ENCODE assay signal across 1 cellular context in the genomic region with DNA sequence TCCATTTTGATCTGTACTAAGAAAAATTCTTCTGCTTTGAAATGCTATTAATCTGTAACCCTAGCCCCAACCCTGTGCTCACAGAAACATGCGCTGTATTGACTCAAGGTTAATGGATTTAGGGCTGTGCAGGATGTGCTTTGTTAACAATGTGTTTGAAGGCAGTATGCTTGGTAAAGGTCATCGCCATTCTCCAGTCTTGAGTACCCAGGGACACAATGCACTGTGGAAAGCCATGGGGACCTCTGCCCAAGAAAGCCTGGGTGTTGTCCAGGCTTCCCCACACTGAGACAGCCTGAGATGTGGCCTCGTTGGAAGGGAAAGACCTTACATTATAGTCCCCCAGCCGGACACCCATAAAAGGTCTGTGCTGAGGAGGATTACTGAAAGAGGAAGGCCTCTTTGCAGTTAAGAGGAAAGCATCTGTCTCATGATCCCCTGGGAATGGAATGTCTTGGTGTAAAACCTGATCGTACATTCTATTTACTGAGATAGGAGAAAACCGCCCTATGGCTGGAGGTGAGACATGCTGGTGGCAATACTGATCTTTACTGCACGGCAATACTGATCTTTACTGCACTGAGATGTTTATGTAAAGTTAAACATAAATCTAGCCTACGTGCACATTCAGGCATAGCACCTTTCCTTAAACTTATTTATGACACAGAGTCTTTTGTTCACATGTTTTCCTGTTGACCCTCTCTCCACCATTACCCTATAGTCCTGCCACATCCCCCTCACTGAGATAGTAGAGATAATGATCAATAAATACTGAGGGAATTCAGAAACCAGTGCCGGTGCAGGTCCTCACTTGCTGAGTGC.
A peak's percentile ranks its signal among the peaks of the same experiment; 100 is the strongest.
TF ChIP-seq lines count a peak whose summit lies in the region.

No MANE protein-coding gene starts in this region.

TF ChIP-seq in HepG2, 621 proteins besides CTCF, POLR2A, EP300 and RAD21 (continued from another document):
- TF ChIP-seq, protein P1, sequence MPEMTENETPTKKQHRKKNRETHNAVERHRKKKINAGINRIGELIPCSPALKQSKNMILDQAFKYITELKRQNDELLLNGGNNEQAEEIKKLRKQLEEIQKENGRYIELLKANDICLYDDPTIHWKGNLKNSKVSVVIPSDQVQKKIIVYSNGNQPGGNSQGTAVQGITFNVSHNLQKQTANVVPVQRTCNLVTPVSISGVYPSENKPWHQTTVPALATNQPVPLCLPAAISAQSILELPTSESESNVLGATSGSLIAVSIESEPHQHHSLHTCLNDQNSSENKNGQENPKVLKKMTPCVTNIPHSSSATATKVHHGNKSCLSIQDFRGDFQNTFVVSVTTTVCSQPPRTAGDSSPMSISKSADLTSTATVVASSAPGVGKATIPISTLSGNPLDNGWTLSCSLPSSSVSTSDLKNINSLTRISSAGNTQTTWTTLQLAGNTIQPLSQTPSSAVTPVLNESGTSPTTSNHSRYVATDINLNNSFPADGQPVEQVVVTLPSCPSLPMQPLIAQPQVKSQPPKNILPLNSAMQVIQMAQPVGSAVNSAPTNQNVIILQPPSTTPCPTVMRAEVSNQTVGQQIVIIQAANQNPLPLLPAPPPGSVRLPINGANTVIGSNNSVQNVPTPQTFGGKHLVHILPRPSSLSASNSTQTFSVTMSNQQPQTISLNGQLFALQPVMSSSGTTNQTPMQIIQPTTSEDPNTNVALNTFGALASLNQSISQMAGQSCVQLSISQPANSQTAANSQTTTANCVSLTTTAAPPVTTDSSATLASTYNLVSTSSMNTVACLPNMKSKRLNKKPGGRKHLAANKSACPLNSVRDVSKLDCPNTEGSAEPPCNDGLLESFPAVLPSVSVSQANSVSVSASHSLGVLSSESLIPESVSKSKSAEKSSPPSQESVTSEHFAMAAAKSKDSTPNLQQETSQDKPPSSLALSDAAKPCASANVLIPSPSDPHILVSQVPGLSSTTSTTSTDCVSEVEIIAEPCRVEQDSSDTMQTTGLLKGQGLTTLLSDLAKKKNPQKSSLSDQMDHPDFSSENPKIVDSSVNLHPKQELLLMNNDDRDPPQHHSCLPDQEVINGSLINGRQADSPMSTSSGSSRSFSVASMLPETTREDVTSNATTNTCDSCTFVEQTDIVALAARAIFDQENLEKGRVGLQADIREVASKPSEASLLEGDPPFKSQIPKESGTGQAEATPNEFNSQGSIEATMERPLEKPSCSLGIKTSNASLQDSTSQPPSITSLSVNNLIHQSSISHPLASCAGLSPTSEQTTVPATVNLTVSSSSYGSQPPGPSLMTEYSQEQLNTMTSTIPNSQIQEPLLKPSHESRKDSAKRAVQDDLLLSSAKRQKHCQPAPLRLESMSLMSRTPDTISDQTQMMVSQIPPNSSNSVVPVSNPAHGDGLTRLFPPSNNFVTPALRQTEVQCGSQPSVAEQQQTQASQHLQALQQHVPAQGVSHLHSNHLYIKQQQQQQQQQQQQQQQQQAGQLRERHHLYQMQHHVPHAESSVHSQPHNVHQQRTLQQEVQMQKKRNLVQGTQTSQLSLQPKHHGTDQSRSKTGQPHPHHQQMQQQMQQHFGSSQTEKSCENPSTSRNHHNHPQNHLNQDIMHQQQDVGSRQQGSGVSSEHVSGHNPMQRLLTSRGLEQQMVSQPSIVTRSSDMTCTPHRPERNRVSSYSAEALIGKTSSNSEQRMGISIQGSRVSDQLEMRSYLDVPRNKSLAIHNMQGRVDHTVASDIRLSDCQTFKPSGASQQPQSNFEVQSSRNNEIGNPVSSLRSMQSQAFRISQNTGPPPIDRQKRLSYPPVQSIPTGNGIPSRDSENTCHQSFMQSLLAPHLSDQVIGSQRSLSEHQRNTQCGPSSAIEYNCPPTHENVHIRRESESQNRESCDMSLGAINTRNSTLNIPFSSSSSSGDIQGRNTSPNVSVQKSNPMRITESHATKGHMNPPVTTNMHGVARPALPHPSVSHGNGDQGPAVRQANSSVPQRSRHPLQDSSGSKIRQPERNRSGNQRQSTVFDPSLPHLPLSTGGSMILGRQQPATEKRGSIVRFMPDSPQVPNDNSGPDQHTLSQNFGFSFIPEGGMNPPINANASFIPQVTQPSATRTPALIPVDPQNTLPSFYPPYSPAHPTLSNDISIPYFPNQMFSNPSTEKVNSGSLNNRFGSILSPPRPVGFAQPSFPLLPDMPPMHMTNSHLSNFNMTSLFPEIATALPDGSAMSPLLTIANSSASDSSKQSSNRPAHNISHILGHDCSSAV (CRISPR knock-in tag; IDR thresholded peaks at IDR 0.05; ENCODE audit: borderline replicate concordance): 0 out of 2 replicates have a peak, but pooled peaks have one; percentile 23
- TF ChIP-seq RXRA (CRISPR knock-in tag; IDR thresholded peaks at IDR 0.05) (peak; percentile 85; the same call in 1 of the 2 replicates), ZNF30 (CRISPR knock-in tag; IDR thresholded peaks at IDR 0.05) (no peak), POGZ (CRISPR knock-in tag; IDR thresholded peaks at IDR 0.05) (0 out of 2 replicates have a peak, but pooled peaks have one; percentile 25), MAZ (IDR thresholded peaks at IDR 0.05; ENCODE audit: borderline replicate concordance, low read depth, low read length) (no peak), MAZ (CRISPR knock-in tag; IDR thresholded peaks at IDR 0.05; ENCODE audit: low read depth) (peak; percentile 49; the same call in 1 of the 2 replicates), MED13 (CRISPR knock-in tag; IDR thresholded peaks at IDR 0.05) (0 out of 2 replicates have a peak, but pooled peaks have one; percentile 53)
- TF ChIP-seq, protein P2, sequence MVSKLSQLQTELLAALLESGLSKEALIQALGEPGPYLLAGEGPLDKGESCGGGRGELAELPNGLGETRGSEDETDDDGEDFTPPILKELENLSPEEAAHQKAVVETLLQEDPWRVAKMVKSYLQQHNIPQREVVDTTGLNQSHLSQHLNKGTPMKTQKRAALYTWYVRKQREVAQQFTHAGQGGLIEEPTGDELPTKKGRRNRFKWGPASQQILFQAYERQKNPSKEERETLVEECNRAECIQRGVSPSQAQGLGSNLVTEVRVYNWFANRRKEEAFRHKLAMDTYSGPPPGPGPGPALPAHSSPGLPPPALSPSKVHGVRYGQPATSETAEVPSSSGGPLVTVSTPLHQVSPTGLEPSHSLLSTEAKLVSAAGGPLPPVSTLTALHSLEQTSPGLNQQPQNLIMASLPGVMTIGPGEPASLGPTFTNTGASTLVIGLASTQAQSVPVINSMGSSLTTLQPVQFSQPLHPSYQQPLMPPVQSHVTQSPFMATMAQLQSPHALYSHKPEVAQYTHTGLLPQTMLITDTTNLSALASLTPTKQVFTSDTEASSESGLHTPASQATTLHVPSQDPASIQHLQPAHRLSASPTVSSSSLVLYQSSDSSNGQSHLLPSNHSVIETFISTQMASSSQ (IDR thresholded peaks at IDR 0.05; ENCODE audit: low read depth): peak; percentile 90
- TF ChIP-seq, protein P2 (CRISPR knock-in tag; IDR thresholded peaks at IDR 0.05; ENCODE audit: borderline replicate concordance): peak; percentile 91
